In genomic region chr11:112157274-112157766, GRCh38 we compare ENCODE assay signal across 10 cellular contexts. TPM values are rescaled to one million over a fixed set of nuclear protein-coding genes. Genes with fewer than 3 reads are reported as not detected.
DNase-seq lines count a peak whose midpoint lies in the region; ATAC-seq, FAIRE-seq and TF ChIP-seq lines count a peak whose summit lies in the region.
"Had no signal": no experiment of that assay in that cellular context is flagged by ENCODE, and none has a peak within 500 bp of the region (broad histone marks: within the 10 kb centered on the region; RNA-seq: fewer than 3 reads in every experiment).

No MANE protein-coding gene starts in this region.

- no peak overlapping the region for H3K27ac ChIP-seq in thyroid gland

- peak; percentile 75 for ATAC-seq in stimulated activated naive CD8-positive, alpha-beta T cell treated with anti-CD3 and anti-CD28 coated beads, Interleukin-15, Interleukin-2, amounts not matched to agents 100 U/mL and 50 U/mL, for 24 hours
- no peak for ATAC-seq in GM21737 (IDR thresholded peaks at IDR 0.05; ENCODE audit: unreplicated experiment)

- H3K4me3 ChIP-seq in foreskin fibroblast (ENCODE audit: low read depth in 1 of 2, low read length in 2 of 2) (no peak overlapping the region), thyroid gland (replicated peaks in 1 of 3) (no peak overlapping the region)
- H3K4me3 ChIP-seq: BLaER1 treated with 17β-estradiol and CSF1 and Interleukin-3, amounts not matched to agents 10 nM and 100 nM had no signal

- intact Hi-C loops in thyroid gland (cut with DNase I), result no loop called here

- no peaks in the 10 kb centered on the region for H3K27me3 ChIP-seq in thyroid gland
- H3K27me3 ChIP-seq: BLaER1 treated with 17β-estradiol and CSF1 and Interleukin-3, amounts not matched to agents 10 nM and 100 nM had no signal

- peak; percentile 11 for DNase-seq in activated CD4-positive, alpha-beta T cell treated with anti-CD3 and anti-CD28 coated beads for 48 hours
- DNase-seq in activated CD4-positive, alpha-beta T cell treated with anti-CD3 and anti-CD28 coated beads, Interleukin-2, amount 50 U/mL, for 48 hours, result no peak
- DNase-seq in SIG-M5 treated with dmso at 0.1 percent for 504 hours (lab: John Stamatoyannopoulos, UW; ENCODE audit: unreplicated experiment) (peak; percentile 87), foreskin fibroblast (peak; percentile 95 to 97), thyroid gland (no peak), GM12892 (ENCODE audit: insufficient read length) (no peak)
- no peak for DNase-seq in stimulated activated naive CD8-positive, alpha-beta T cell treated with anti-CD3 and anti-CD28 coated beads, Interleukin-15, Interleukin-2, amounts not matched to agents 100 U/mL and 50 U/mL, for 24 hours
- DNase-seq: T-helper 1 cell had no signal

- no peaks in the 10 kb centered on the region for H3K9me3 ChIP-seq in thyroid gland
- H3K9me3 ChIP-seq: BLaER1 treated with 17β-estradiol and CSF1 and Interleukin-3, amounts not matched to agents 10 nM and 100 nM had no signal

- H3K4me1 ChIP-seq in thyroid gland, result no peaks in the 10 kb centered on the region

- no peaks in the 10 kb centered on the region for H3K36me3 ChIP-seq in thyroid gland
- H3K36me3 ChIP-seq: BLaER1 treated with 17β-estradiol and CSF1 and Interleukin-3, amounts not matched to agents 10 nM and 100 nM had no signal

- no peak for FAIRE-seq in GM12892 (lab: Jason Lieb, UNC)

- TF ChIP-seq CTCF in foreskin fibroblast (IDR thresholded peaks at IDR 0.05; ENCODE audit: low read depth, low read length) (no peak), thyroid gland (IDR thresholded peaks at IDR 0.05) (no peak)

- WGBS in thyroid gland, 2 donors, result 86 to 91% methylated on average over 3 of the region's 3 CpGs

- no peak for TF ChIP-seq POLR2A in thyroid gland (IDR thresholded peaks at IDR 0.05)
- no peak for TF ChIP-seq POLR2A in GM12892 (IDR thresholded peaks at IDR 0.05; ENCODE audit: low read depth, low read length)

RNA-seq across cellular contexts. Expression of gene IL18, which starts 6.6 kb away (rescaled TPM):
- total RNA-seq in thyroid gland, result 10 to 100 TPM in 2 of 4 donors, 1 to 10 TPM in 2; 5.8 to 18.3 (median 9.3) TPM
- 1.2 TPM for polyA plus RNA-seq in GM12892 (2012; ENCODE audit: missing spikeins)

RNA-seq across cellular contexts. Expression of gene TEX12, which starts 9.9 kb away (rescaled TPM):
- total RNA-seq in thyroid gland, result under 1 TPM in 1 of 4 donors, not detected in 3; 0.33 TPM
- polyA plus RNA-seq in GM12892 (2012; ENCODE audit: missing spikeins), result 0.64 TPM

RNA-seq across cellular contexts. Expression of gene BCO2, which starts 18.0 kb away (rescaled TPM):
- total RNA-seq in thyroid gland, result 10 to 100 TPM in 2 of 4 donors, 1 to 10 TPM in 2; 6.6 to 15.9 (median 11.1) TPM
- 0.98 TPM for polyA plus RNA-seq in GM12892 (2012; ENCODE audit: missing spikeins)

Comparison
In these comparisons a context has a peak if more than half of its experiments do, and no peak if none do; other contexts are left out.
1. DNase-seq: peak in activated CD4-positive, alpha-beta T cell treated with anti-CD3 and anti-CD28 coated beads for 48 hours (single experiment), SIG-M5 treated with dmso at 0.1 percent for 504 hours (single experiment) and foreskin fibroblast (2 of 2); none in activated CD4-positive, alpha-beta T cell treated with anti-CD3 and anti-CD28 coated beads, Interleukin-2, amount 50 U/mL, for 48 hours (0 of 2), stimulated activated naive CD8-positive, alpha-beta T cell treated with anti-CD3 and anti-CD28 coated beads, Interleukin-15, Interleukin-2, amounts not matched to agents 100 U/mL and 50 U/mL, for 24 hours (single experiment), thyroid gland (0 of 2) and GM12892 (single experiment).